Comparison of ENCODE assay signal across 1 cellular context in the genomic region with DNA sequence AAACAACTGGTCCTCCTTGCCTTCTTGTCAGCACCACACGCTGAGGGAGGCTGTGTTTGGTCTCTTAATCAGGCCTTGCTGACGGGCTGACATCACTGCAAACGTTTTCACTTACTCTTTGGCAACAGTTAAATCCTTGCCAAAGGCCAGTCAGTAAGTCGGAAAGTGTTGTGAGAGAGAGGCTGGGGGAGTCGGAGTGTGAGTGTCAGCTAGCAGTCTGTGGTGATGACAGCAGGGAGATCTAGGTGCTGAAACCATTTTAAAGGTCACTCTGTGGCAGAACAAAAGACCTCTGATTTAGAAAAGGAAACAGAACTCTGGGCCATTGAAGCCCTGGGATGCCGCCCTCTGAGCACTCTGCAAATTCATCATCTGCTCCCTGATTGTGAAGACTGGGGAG.
TF ChIP-seq lines count a peak whose summit lies in the region.

No MANE protein-coding gene starts in this region.

TF ChIP-seq in H1, 55 proteins besides CTCF, POLR2A, EP300 and RAD21 (continued from another document):
- TF ChIP-seq, protein P1, sequence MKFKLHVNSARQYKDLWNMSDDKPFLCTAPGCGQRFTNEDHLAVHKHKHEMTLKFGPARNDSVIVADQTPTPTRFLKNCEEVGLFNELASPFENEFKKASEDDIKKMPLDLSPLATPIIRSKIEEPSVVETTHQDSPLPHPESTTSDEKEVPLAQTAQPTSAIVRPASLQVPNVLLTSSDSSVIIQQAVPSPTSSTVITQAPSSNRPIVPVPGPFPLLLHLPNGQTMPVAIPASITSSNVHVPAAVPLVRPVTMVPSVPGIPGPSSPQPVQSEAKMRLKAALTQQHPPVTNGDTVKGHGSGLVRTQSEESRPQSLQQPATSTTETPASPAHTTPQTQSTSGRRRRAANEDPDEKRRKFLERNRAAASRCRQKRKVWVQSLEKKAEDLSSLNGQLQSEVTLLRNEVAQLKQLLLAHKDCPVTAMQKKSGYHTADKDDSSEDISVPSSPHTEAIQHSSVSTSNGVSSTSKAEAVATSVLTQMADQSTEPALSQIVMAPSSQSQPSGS (IDR thresholded peaks at IDR 0.05; ENCODE audit: low read length): no peak
- TF ChIP-seq SIRT6 (IDR thresholded peaks at IDR 0.05; ENCODE audit: low read length) (no peak), CEBPB (IDR thresholded peaks at IDR 0.05; ENCODE audit: low read depth, low read length) (no peak), TEAD4 (IDR thresholded peaks at IDR 0.05; ENCODE audit: low read depth, low read length) (no peak), RNF2 (IDR thresholded peaks at IDR 0.05; ENCODE audit: borderline replicate concordance, low read depth, low read length, missing control alignments, poor library complexity, severe bottlenecking) (no peak), CBX8 (IDR thresholded peaks at IDR 0.05; ENCODE audit: borderline replicate concordance, low read depth, low read length) (no peak), POLR2AphosphoS5 (IDR thresholded peaks at IDR 0.05; ENCODE audit: low read depth, low read length) (no peak), TAF7 (optimal IDR thresholded peaks at IDR 0.05; ENCODE audit: borderline replicate concordance, low read depth, low read length) (no peak), SAP30 (IDR thresholded peaks at IDR 0.05; ENCODE audit: insufficient read depth, insufficient replicate concordance, low read length) (no peak), JUND (IDR thresholded peaks at IDR 0.05; ENCODE audit: low read length) (no peak), KDM1A (IDR thresholded peaks at IDR 0.05; ENCODE audit: borderline replicate concordance, low read length) (no peak), JUN (IDR thresholded peaks at IDR 0.05; ENCODE audit: low read depth, low read length) (no peak), NANOG (IDR thresholded peaks at IDR 0.05; ENCODE audit: insufficient read depth, low read depth, low read length, poor library complexity, severe bottlenecking) (no peak), CTBP2 (IDR thresholded peaks at IDR 0.05; ENCODE audit: borderline replicate concordance, insufficient read depth, insufficient read length, low read length) (no peak), SIN3A (conservative IDR thresholded peaks at IDR 0.05 in 1 of 2, IDR thresholded peaks at IDR 0.05 in 1 of 2; ENCODE audit: low read depth in 1 of 2, low read length in 2 of 2) (no peak), NRF1 (IDR thresholded peaks at IDR 0.05; ENCODE audit: low read depth, low read length) (no peak), TCF12 (IDR thresholded peaks at IDR 0.05; ENCODE audit: low read depth, low read length) (no peak), HDAC2 (IDR thresholded peaks at IDR 0.05; ENCODE audit: borderline replicate concordance in 1 of 2, low read depth in 2 of 2, low read length in 2 of 2) (no peak)
- TF ChIP-seq, protein P2, sequence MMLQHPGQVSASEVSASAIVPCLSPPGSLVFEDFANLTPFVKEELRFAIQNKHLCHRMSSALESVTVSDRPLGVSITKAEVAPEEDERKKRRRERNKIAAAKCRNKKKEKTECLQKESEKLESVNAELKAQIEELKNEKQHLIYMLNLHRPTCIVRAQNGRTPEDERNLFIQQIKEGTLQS (IDR thresholded peaks at IDR 0.05; ENCODE audit: insufficient read depth, low read depth, low read length): no peak
